ENCODE assay signal across 21 cellular contexts in genomic region chr6:10375391-10375969, GRCh38. TPM values are rescaled to one million over a fixed set of nuclear protein-coding genes. Genes with fewer than 3 reads are reported as not detected.
DNase-seq lines count a peak whose midpoint lies in the region; ATAC-seq and TF ChIP-seq lines count a peak whose summit lies in the region.
"Had no signal": no experiment of that assay in that cellular context is flagged by ENCODE, and none has a peak within 500 bp of the region (broad histone marks: within the 10 kb centered on the region; RNA-seq: fewer than 3 reads in every experiment).

No MANE protein-coding gene starts in this region.

- in situ Hi-C loops in Panc1 (cut with HindIII; ENCODE audit: low pct_unique_long_range_greater_than_20kb, low sequenced_read_pairs): no loop called here

- POLR2A ChIA-PET in Panc1 (lab: Charles Lee): no interaction called here

- H3K4me3 ChIP-seq in Panc1 (ENCODE audit: low read depth in 2 of 2, low read length in 2 of 2): no peak overlapping the region
- H3K4me3 ChIP-seq: SJCRH30 had no signal

- no peaks in the 10 kb centered on the region for H3K27me3 ChIP-seq in Panc1 (ENCODE audit: control insufficient read depth, insufficient read depth, low read length)
- H3K27me3 ChIP-seq: SJCRH30 had no signal

- intact Hi-C loops in Panc1 (cut with micrococcal nuclease; ENCODE audit: unreplicated experiment): no loop called here

- TF ChIP-seq CTCF in Panc1 (IDR thresholded peaks at IDR 0.05): no peak

- CTCF ChIA-PET in Panc1 (lab: Charles Lee): interaction anchor here (0.6 kb wide), 2 partner anchors 30 to 359 kb away, joined by 3 to 7 read pairs; no protein-coding TSS in a partner anchor

- ATAC-seq in Panc1 (peak; percentile 41), HG03432 (IDR thresholded peaks at IDR 0.05; ENCODE audit: unreplicated experiment) (no peak)

- peaks cover 35% of the 10 kb centered on the region for H3K4me1 ChIP-seq in Panc1 (ENCODE audit: control insufficient read depth, insufficient read depth, low read length)
- H3K4me1 ChIP-seq: SJCRH30 had no signal

- peak; percentile 61 for DNase-seq in EH (ENCODE audit: low read depth)
- DNase-seq in Panc1 (ENCODE audit: low read depth, low spot score): no peak
- peak; percentile 98 for DNase-seq in foreskin melanocyte
- peak; percentile 65 for DNase-seq in retina
- no peak for DNase-seq in COLO668 (lab: John Stamatoyannopoulos, UW; ENCODE audit: unreplicated experiment)
- no peak for DNase-seq in glomerular visceral epithelial cell (ENCODE audit: extremely low spot score)
- DNase-seq: AML-193, COR-L47, DMS153, GF-D8, GOT3, NCI-H1048, NCI-H1436, NCI-H2029, NCI-H345, NCI-H524 treated with DMSO at 0.1 percent for 48 hours, SW 1271 had no signal

- H3K36me3 ChIP-seq in Panc1 (ENCODE audit: control insufficient read depth, insufficient read depth, low read length): no peaks in the 10 kb centered on the region
- H3K36me3 ChIP-seq: SJCRH30 had no signal

- peak overlapping the region; percentile 64 for H3K27ac ChIP-seq in Panc1 (ENCODE audit: low read length)
- H3K27ac ChIP-seq: C4-2B, KMS-11, SJCRH30 had no signal

- no peaks in the 10 kb centered on the region for H3K9me3 ChIP-seq in Panc1 (ENCODE audit: control insufficient read depth, insufficient read depth, low read depth, low read length)
- H3K9me3 ChIP-seq: SJCRH30 had no signal

- BruUV-seq in Panc1 (replicated peaks; lab: Mats Ljungman, UMichigan): no TSS peak

RNA-seq across cellular contexts. Expression of gene TFAP2A, which starts 39.4 kb away (rescaled TPM):
- total RNA-seq in Panc1 (2021; ENCODE audit: unreplicated experiment): 83.9 TPM
- 95.0 TPM for polyA plus RNA-seq in Panc1 (2012; ENCODE audit: insufficient read length)

Comparison
In these comparisons a context has a peak if more than half of its experiments do, and no peak if none do; other contexts are left out.
1. DNase-seq: peak in EH (single experiment), foreskin melanocyte (single experiment) and retina (single experiment); none in Panc1 (single experiment), COLO668 (single experiment) and glomerular visceral epithelial cell (single experiment).